19 cellular contexts compared by ENCODE assay signal in the genomic region with DNA sequence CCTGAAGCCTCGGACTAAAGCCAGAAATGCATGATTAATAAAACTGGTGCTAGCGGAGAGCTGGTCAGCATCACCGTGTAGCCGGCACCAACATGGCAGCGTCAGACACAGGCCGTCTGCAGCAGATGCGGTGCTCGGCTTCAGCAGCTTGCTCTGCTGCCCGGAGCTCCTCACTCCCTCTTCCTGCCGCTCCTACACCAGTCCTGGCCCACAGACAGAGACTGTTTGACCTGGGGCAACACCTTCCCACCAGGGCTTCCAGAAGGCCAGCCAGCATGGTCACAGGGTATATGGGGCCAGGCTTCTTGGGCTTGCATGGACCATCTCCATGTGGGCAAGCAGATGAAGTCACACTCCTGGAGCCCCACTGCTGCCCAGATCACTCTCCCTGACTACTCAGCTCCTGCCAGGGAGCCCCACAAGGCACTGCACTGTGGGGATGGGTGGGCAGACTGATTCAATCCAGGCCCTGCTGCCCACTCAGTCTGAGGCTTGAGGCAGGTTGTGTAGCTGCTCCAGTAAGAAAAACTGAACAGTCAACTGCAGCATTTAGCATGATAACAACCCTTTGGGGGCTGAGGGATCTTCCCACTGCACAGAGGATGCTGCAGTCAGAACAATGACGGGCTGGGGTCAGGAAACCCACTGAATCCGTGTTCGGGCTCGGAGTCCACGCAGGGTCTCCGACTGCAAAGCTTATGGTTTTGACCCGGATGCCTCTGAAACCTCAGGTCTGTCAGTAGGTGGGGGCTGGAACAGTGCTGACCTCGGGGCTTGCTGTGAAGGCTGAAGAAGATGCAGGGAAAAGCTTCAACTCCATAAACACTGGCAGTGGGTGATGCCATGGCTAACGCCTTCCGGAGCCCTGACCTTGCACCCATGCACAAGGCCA.
"Had no signal": no experiment of that assay in that cellular context is flagged by ENCODE, and none has a peak within 500 bp of the region (broad histone marks: within the 10 kb centered on the region; RNA-seq: fewer than 3 reads in every experiment).

No MANE protein-coding gene starts in this region.

- H3K9me3 ChIP-seq: SJCRH30 had no signal

- H3K36me3 ChIP-seq: SJCRH30 had no signal

- DNase-seq: Kasumi-1, MM.1S, NCI-H1092 treated with DMSO at 0.1 percent for 48 hours, NCI-H1436, NCI-H187, NCI-H2081, NCI-H2107, NCI-H2227 treated with DMSO at 0.1 percent for 48 hours, NCI-H510A, NCI-H524 treated with DMSO at 0.1 percent for 48 hours, NCI-H774, RPMI8226, SHP77 treated with DMSO at 0.1 percent for 48 hours, SJCRH30 had no signal

- H3K9ac ChIP-seq: KMS-11 had no signal

- H3K9me3 Mint-ChIP-seq: IgD-negative memory B cell had no signal

- H3K27me3 Mint-ChIP-seq: IgD-negative memory B cell had no signal

- ATAC-seq: HepG2, SK-N-SH treated with all-trans-retinoic acid at 6 μM for 48 hours had no signal

- H3K27ac ChIP-seq: KMS-11, SJCRH30 had no signal

- H3K4me3 ChIP-seq: K562, SJCRH30 had no signal

- H3K36me3 Mint-ChIP-seq: IgD-negative memory B cell had no signal

- H3K4me2 ChIP-seq: KMS-11 had no signal

- H3K27me3 ChIP-seq: SJCRH30 had no signal

- H3K4me3 Mint-ChIP-seq: IgD-negative memory B cell had no signal
